ENCODE assay signal across 2 cellular contexts in genomic region chr5:78659714-78660113, GRCh38.
TF ChIP-seq lines count a peak whose summit lies in the region.

No MANE protein-coding gene starts in this region.

TF ChIP-seq in K562, 482 proteins besides CTCF, POLR2A, EP300 and RAD21 (continues in another document):
- TF ChIP-seq DIDO1 (tag; IDR thresholded peaks at IDR 0.05; ENCODE audit: low read depth) (no peak), THRA (IDR thresholded peaks at IDR 0.05) (no peak), TEAD4 (IDR thresholded peaks at IDR 0.05; ENCODE audit: low read length) (peak; percentile 79), TEAD4 (CRISPR knock-in tag; IDR thresholded peaks at IDR 0.05; ENCODE audit: borderline replicate concordance) (no peak), E2F5 (CRISPR knock-in tag; IDR thresholded peaks at IDR 0.05) (no peak), NFIC (IDR thresholded peaks at IDR 0.05) (peak; percentile 82), HIVEP1 (CRISPR knock-in tag; IDR thresholded peaks at IDR 0.05) (no peak), SETDB1 (IDR thresholded peaks at IDR 0.05; ENCODE audit: low read length) (no peak), HNRNPK (IDR thresholded peaks at IDR 0.05; ENCODE audit: low read depth, low read length, poor library complexity, severe bottlenecking) (no peak), NCOR1 (IDR thresholded peaks at IDR 0.05) (peak; percentile 77), SRSF3 (IDR thresholded peaks at IDR 0.05; ENCODE audit: insufficient read depth, low read length) (no peak), ZNF764 (CRISPR knock-in tag; IDR thresholded peaks at IDR 0.05; ENCODE audit: low read depth) (no peak), SMAD4 (CRISPR knock-in tag; conservative IDR thresholded peaks at IDR 0.05) (peak; percentile 62; the same call in 1 of the 2 replicates), ELF1 (tag; IDR thresholded peaks at IDR 0.05) (no peak)
- TF ChIP-seq, protein P1, sequence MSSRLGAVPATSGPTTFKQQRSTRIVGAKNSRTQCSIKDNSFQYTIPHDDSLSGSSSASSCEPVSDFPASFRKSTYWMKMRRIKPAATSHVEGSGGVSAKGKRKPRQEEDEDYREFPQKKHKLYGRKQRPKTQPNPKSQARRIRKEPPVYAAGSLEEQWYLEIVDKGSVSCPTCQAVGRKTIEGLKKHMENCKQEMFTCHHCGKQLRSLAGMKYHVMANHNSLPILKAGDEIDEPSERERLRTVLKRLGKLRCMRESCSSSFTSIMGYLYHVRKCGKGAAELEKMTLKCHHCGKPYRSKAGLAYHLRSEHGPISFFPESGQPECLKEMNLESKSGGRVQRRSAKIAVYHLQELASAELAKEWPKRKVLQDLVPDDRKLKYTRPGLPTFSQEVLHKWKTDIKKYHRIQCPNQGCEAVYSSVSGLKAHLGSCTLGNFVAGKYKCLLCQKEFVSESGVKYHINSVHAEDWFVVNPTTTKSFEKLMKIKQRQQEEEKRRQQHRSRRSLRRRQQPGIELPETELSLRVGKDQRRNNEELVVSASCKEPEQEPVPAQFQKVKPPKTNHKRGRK (tag; IDR thresholded peaks at IDR 0.05) = no peak
- TF ChIP-seq, protein P2, sequence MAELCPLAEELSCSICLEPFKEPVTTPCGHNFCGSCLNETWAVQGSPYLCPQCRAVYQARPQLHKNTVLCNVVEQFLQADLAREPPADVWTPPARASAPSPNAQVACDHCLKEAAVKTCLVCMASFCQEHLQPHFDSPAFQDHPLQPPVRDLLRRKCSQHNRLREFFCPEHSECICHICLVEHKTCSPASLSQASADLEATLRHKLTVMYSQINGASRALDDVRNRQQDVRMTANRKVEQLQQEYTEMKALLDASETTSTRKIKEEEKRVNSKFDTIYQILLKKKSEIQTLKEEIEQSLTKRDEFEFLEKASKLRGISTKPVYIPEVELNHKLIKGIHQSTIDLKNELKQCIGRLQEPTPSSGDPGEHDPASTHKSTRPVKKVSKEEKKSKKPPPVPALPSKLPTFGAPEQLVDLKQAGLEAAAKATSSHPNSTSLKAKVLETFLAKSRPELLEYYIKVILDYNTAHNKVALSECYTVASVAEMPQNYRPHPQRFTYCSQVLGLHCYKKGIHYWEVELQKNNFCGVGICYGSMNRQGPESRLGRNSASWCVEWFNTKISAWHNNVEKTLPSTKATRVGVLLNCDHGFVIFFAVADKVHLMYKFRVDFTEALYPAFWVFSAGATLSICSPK (IDR thresholded peaks at IDR 0.05; ENCODE audit: borderline replicate concordance) = no peak
- TF ChIP-seq, protein P3, sequence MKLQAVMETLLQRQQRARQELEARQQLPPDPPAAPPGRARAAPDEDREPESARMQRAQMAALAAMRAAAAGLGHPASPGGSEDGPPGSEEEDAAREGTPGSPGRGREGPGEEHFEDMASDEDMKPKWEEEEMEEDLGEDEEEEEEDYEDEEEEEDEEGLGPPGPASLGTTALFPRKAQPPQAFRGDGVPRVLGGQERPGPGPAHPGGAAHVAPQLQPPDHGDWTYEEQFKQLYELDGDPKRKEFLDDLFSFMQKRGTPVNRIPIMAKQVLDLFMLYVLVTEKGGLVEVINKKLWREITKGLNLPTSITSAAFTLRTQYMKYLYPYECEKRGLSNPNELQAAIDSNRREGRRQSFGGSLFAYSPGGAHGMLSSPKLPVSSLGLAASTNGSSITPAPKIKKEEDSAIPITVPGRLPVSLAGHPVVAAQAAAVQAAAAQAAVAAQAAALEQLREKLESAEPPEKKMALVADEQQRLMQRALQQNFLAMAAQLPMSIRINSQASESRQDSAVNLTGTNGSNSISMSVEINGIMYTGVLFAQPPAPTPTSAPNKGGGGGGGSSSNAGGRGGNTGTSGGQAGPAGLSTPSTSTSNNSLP (IDR thresholded peaks at IDR 0.05; ENCODE audit: borderline replicate concordance, low read depth, low read length) = peak; percentile 35; the same call in 1 of the 2 replicates
- TF ChIP-seq, protein P4, sequence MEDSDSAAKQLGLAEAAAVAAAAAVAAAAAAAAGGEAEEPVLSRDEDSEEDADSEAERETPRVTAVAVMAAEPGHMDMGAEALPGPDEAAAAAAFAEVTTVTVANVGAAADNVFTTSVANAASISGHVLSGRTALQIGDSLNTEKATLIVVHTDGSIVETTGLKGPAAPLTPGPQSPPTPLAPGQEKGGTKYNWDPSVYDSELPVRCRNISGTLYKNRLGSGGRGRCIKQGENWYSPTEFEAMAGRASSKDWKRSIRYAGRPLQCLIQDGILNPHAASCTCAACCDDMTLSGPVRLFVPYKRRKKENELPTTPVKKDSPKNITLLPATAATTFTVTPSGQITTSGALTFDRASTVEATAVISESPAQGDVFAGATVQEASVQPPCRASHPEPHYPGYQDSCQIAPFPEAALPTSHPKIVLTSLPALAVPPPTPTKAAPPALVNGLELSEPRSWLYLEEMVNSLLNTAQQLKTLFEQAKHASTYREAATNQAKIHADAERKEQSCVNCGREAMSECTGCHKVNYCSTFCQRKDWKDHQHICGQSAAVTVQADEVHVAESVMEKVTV (CRISPR knock-in tag; IDR thresholded peaks at IDR 0.05) = no peak

TF ChIP-seq in HepG2, 621 proteins besides CTCF, POLR2A, EP300 and RAD21:
- TF ChIP-seq RARA (CRISPR knock-in tag; IDR thresholded peaks at IDR 0.05) (peak; percentile 39; the same call in 1 of the 2 replicates), MAFK (conservative IDR thresholded peaks at IDR 0.05 in 1 of 2, IDR thresholded peaks at IDR 0.05 in 1 of 2; ENCODE audit: low read length in 2 of 2) (peak; percentile 31 to 57; a peak in 3 of 4 replicates), ZNF513 (CRISPR knock-in tag; conservative IDR thresholded peaks at IDR 0.05) (no peak), NR0B2 (CRISPR knock-in tag; IDR thresholded peaks at IDR 0.05) (no peak)
